In genomic region chr5:115657125-115657882, GRCh38 we compare ENCODE assay signal across 20 cellular contexts. TPM values are rescaled to one million over a fixed set of nuclear protein-coding genes. Genes with fewer than 3 reads are reported as not detected.
DNase-seq lines count a peak whose midpoint lies in the region; ATAC-seq, FAIRE-seq and TF ChIP-seq lines count a peak whose summit lies in the region.
"Had no signal": no experiment of that assay in that cellular context is flagged by ENCODE, and none has a peak within 500 bp of the region (broad histone marks: within the 10 kb centered on the region; RNA-seq: fewer than 3 reads in every experiment).

No MANE protein-coding gene starts in this region.

- H3K27me3 ChIP-seq in mammary epithelial cell (ENCODE audit: insufficient read depth, low read length) = no peaks in the 10 kb centered on the region
- no peaks in the 10 kb centered on the region; a peak in 1 of 5 replicates for H3K27me3 ChIP-seq in HepG2 (ENCODE audit: control insufficient read depth in 1 of 2, insufficient read depth in 2 of 2, low read length in 2 of 2)
- H3K27me3 ChIP-seq: BLaER1 had no signal

- H3K4me1 ChIP-seq in A549 (peaks cover 12% of the 10 kb centered on the region), mammary epithelial cell (ENCODE audit: insufficient read depth, low read length) (peaks cover 14% of the 10 kb centered on the region), HepG2 (ENCODE audit: insufficient read depth, low read length) (no peaks in the 10 kb centered on the region)
- H3K4me1 ChIP-seq: BLaER1 had no signal

- peak; percentile 7 for FAIRE-seq in A549 (lab: Jason Lieb, UNC)
- FAIRE-seq in RCC 7860 (lab: Jason Lieb, UNC) = no peak
- FAIRE-seq in HepG2 (lab: Jason Lieb, UNC) = no peak
- FAIRE-seq: D721Med, H1 had no signal

- no peaks in the 10 kb centered on the region for H3K4me1 Mint-ChIP-seq in stimulated activated naive B cell treated with anti-CD40 and anti-IgM and Interleukin-4, amounts not matched to agents 10 μg/mL and 1 μg/mL and 100 μg/mL, for 72 hours
- H3K4me1 Mint-ChIP-seq: CD8-positive, alpha-beta memory T cell had no signal

- no peak for TF ChIP-seq CTCF in A549 (IDR thresholded peaks at IDR 0.05)
- TF ChIP-seq CTCF in mammary epithelial cell (conservative IDR thresholded peaks at IDR 0.05 in 1 of 2, IDR thresholded peaks at IDR 0.05 in 1 of 2; ENCODE audit: extremely low read depth in 1 of 2, insufficient read depth in 1 of 2, low read depth in 1 of 2, low read length in 2 of 2) = no peak
- TF ChIP-seq CTCF in HepG2 (CRISPR knock-in tag; IDR thresholded peaks at IDR 0.05) = no peak

- BruUV-seq in mammary epithelial cell (replicated peaks; lab: Mats Ljungman, UMichigan) (no TSS peak), HepG2 (replicated peaks; lab: Mats Ljungman, UMichigan) (no TSS peak)

- peak overlapping the region in 1 of 2 experiments; percentile 30; a peak in 2 of 6 replicates for H3K27ac ChIP-seq in A549
- no peak overlapping the region for H3K27ac ChIP-seq in mammary epithelial cell (ENCODE audit: insufficient read depth, low read depth, low read length)
- H3K27ac ChIP-seq in HepG2 (ENCODE audit: extremely low read length, insufficient read depth, low read length) = no peak overlapping the region
- H3K27ac ChIP-seq: BLaER1, RWPE1 had no signal

- POLR2A ChIA-PET in A549 (lab: Yijun Ruan, JAX) (no interaction called here), HepG2 (lab: Yijun Ruan, JAX) (no interaction called here)

- H3K4me3 ChIP-seq in A549 (no peak overlapping the region), mammary epithelial cell (replicated peaks in 1 of 3; ENCODE audit: insufficient read depth in 1 of 3, low read depth in 2 of 3, low read length in 3 of 3) (no peak overlapping the region), HepG2 (replicated peaks in 1 of 3; ENCODE audit: insufficient read depth in 1 of 3, low read depth in 2 of 3, low read length in 3 of 3) (no peak overlapping the region)
- H3K4me3 ChIP-seq: BLaER1 had no signal

- WGBS in A549 (ENCODE audit: missing lambda C conversion rate) = 26% methylated on average over 2 of the region's 2 CpGs
- 80% methylated on average over 2 of the region's 2 CpGs for WGBS in mammary epithelial cell (ENCODE audit: low coverage, missing lambda C conversion rate)
- 50% methylated on average over 2 of the region's 2 CpGs for WGBS in HepG2 (ENCODE audit: low lambda C conversion rate)

- peaks cover 0 to 1% of the 10 kb centered on the region in 2 donors for H3K36me3 Mint-ChIP-seq in stimulated activated naive B cell treated with anti-CD40 and anti-IgM and Interleukin-4, amounts not matched to agents 10 μg/mL and 1 μg/mL and 100 μg/mL, for 72 hours
- H3K36me3 Mint-ChIP-seq: CD8-positive, alpha-beta memory T cell had no signal

- CTCF ChIA-PET in A549 (lab: Yijun Ruan, JAX) (interaction anchor here (0.7 kb wide), 1 partner anchor 8 kb away, joined by 3 read pairs; no protein-coding TSS in a partner anchor), mammary epithelial cell (lab: Charles Lee; ENCODE audit: low non-redundant PET) (no interaction called here), HepG2 (lab: Yijun Ruan, JAX; ENCODE audit: low intra/inter-chr PET ratio, low total read pairs) (no interaction called here)

- H3K79me2 ChIP-seq in mammary epithelial cell (ENCODE audit: insufficient read depth, low read length) (no peaks in the 10 kb centered on the region), HepG2 (ENCODE audit: insufficient read depth, low read length) (no peaks in the 10 kb centered on the region)

- in situ Hi-C loops in mammary epithelial cell (cut with MboI; ENCODE audit: low sequenced_read_pairs in 2 of 2) (no loop called here), HepG2 (cut with HindIII; ENCODE audit: extremely low pct_ligation_motif_present, low pct_unique_long_range_greater_than_20kb) (no loop called here)

- H3K9me3 ChIP-seq in A549 (no peaks in the 10 kb centered on the region), mammary epithelial cell (replicated peaks; ENCODE audit: insufficient read depth, low read length) (no peaks in the 10 kb centered on the region), HepG2 (ENCODE audit: low read length) (no peaks in the 10 kb centered on the region)
- H3K9me3 ChIP-seq: BLaER1 had no signal

- DNase-seq in A549 (ENCODE audit: low read depth in 1 of 2, low spot score in 1 of 2) (no peak), RCC 7860 (ENCODE audit: low spot score) (peak; percentile 13), mammary epithelial cell (peak; percentile 11), HepG2 (ENCODE audit: low spot score) (no peak), NCI-H2227 treated with DMSO at 0.1 percent for 48 hours (lab: John Stamatoyannopoulos, UW) (no peak), DMS53 treated with DMSO at 0.1 percent for 48 hours (lab: John Stamatoyannopoulos, UW; ENCODE audit: unreplicated experiment) (no peak), DMS153 (lab: John Stamatoyannopoulos, UW) (no peak)
- no peak for DNase-seq in stimulated activated naive B cell treated with anti-CD40 and anti-IgM and Interleukin-4, amounts not matched to agents 10 μg/mL and 1 μg/mL and 100 μg/mL, for 72 hours
- DNase-seq: 8988T; CD8-positive, alpha-beta memory T cell; GF-D8; NCI-H1417 treated with DMSO at 0.1 percent for 48 hours; NCI-H1930; NCI-H446; NCI-H69 had no signal

- peak overlapping the region; percentile 29 for H3K4me2 ChIP-seq in A549
- H3K4me2 ChIP-seq in mammary epithelial cell (ENCODE audit: insufficient read depth, low read depth, low read length) = peak overlapping the region; percentile 15
- H3K4me2 ChIP-seq in HepG2 (ENCODE audit: low read depth, low read length) = no peak overlapping the region
- H3K4me2 ChIP-seq: BLaER1 had no signal

- H3K27me3 Mint-ChIP-seq in stimulated activated naive B cell treated with anti-CD40 and anti-IgM and Interleukin-4, amounts not matched to agents 10 μg/mL and 1 μg/mL and 100 μg/mL, for 72 hours = peaks cover 19 to 32% of the 10 kb centered on the region in 2 donors

- H3K9ac ChIP-seq in mammary epithelial cell (ENCODE audit: insufficient read depth, low read length) (no peak overlapping the region), HepG2 (ENCODE audit: insufficient read depth, low read depth, low read length) (no peak overlapping the region)
- H3K9ac ChIP-seq: BLaER1 had no signal

- intact Hi-C loops in mammary epithelial cell (cut with micrococcal nuclease) (no loop called here), HepG2 (cut with micrococcal nuclease; ENCODE audit: unreplicated experiment) (no loop called here)

- peaks cover 2 to 8% of the 10 kb centered on the region in 2 donors for H3K9me3 Mint-ChIP-seq in stimulated activated naive B cell treated with anti-CD40 and anti-IgM and Interleukin-4, amounts not matched to agents 10 μg/mL and 1 μg/mL and 100 μg/mL, for 72 hours

- dilution Hi-C loops in mammary epithelial cell (cut with HindIII; ENCODE audit: low sequenced_read_pairs) = no loop called here

- no peak for TF ChIP-seq EP300 in A549 (IDR thresholded peaks at IDR 0.05)
- TF ChIP-seq EP300 in HepG2 (IDR thresholded peaks at IDR 0.05; ENCODE audit: low read depth in 2 of 2, low read length in 2 of 2) = no peak
- TF ChIP-seq EP300 in HepG2 (CRISPR knock-in tag; IDR thresholded peaks at IDR 0.05; ENCODE audit: borderline replicate concordance) = no peak

- no peaks in the 10 kb centered on the region for H3K36me3 ChIP-seq in mammary epithelial cell (ENCODE audit: insufficient read depth, low read length)
- H3K36me3 ChIP-seq in HepG2 (replicated peaks in 1 of 2; ENCODE audit: control insufficient read depth in 1 of 2, insufficient read depth in 2 of 2, low read length in 2 of 2) = no peaks in the 10 kb centered on the region
- H3K36me3 ChIP-seq: BLaER1 had no signal

- H2AFZ ChIP-seq in mammary epithelial cell (ENCODE audit: low read depth, low read length) (no peak overlapping the region), HepG2 (ENCODE audit: low read length) (no peak overlapping the region)

- no peaks in the 10 kb centered on the region for H4K20me1 ChIP-seq in mammary epithelial cell (ENCODE audit: insufficient read depth, low read length)
- H4K20me1 ChIP-seq in HepG2 (ENCODE audit: insufficient read depth, low read length) = no peaks in the 10 kb centered on the region
- H4K20me1 ChIP-seq: BLaER1 had no signal

- no peak for TF ChIP-seq RAD21 in A549 (conservative IDR thresholded peaks at IDR 0.05 in 1 of 2, IDR thresholded peaks at IDR 0.05 in 1 of 2)
- TF ChIP-seq RAD21 in HepG2 (CRISPR knock-in tag; IDR thresholded peaks at IDR 0.05) = no peak

- H3K4me3 Mint-ChIP-seq in stimulated activated naive B cell treated with anti-CD40 and anti-IgM and Interleukin-4, amounts not matched to agents 10 μg/mL and 1 μg/mL and 100 μg/mL, for 72 hours = no peak overlapping the region
- H3K4me3 Mint-ChIP-seq: CD8-positive, alpha-beta memory T cell had no signal

- H3K27ac Mint-ChIP-seq in stimulated activated naive B cell treated with anti-CD40 and anti-IgM and Interleukin-4, amounts not matched to agents 10 μg/mL and 1 μg/mL and 100 μg/mL, for 72 hours = no peak overlapping the region
- H3K27ac Mint-ChIP-seq: CD8-positive, alpha-beta memory T cell had no signal

- ATAC-seq in A549 (peak in 1 of 2 experiments; percentile 34; a peak in 2 of 6 replicates), HepG2 (no peak)
- no peak for ATAC-seq in stimulated activated naive B cell treated with anti-CD40 and anti-IgM and Interleukin-4, amounts not matched to agents 10 μg/mL and 1 μg/mL and 100 μg/mL, for 72 hours (replicated peaks)

- TF ChIP-seq POLR2A in A549 (IDR thresholded peaks at IDR 0.05; ENCODE audit: low read length) = no peak
- TF ChIP-seq POLR2A in HepG2 (IDR thresholded peaks at IDR 0.05; ENCODE audit: insufficient read depth in 1 of 2, low read depth in 2 of 2, low read length in 2 of 2) = no peak

RNA-seq across cellular contexts. Expression of gene TMED7, which starts 31.5 kb away (rescaled TPM):
- 76.1 and 99.1 TPM in 2 replicates for polyA plus RNA-seq in A549 (2011; rRNA removed)
- polyA plus RNA-seq in A549 (2012; cell fraction: cytosol; rRNA removed) = 57.2 and 83.5 TPM in 2 replicates
- polyA plus RNA-seq in A549 (2012; cell fraction: nucleus; rRNA removed) = 48.1 and 102 TPM in 2 replicates
- polyA plus RNA-seq in A549 (2017; fragmentation: RNase III; extraction: RNeasy Plus Mini Kit Qiagen cat#74134 plus additional on column Dnase treatment) = 50.4 to 66.3 TPM (median 60.6 TPM) in 3 replicates
- polyA minus RNA-seq in A549 (2011; rRNA and poly(A)+ RNA removed) = 34.0 and 36.7 TPM in 2 replicates
- 100 to 1,000 TPM in 1 of 2 donors, 10 to 100 TPM in 1; 95.6 to 132 TPM for total RNA-seq in mammary epithelial cell
- 43.6 TPM for polyA plus RNA-seq in mammary epithelial cell
- 51.4 TPM for polyA minus RNA-seq in mammary epithelial cell
- total RNA-seq in HepG2 (2016; rRNA removed; fragmentation: Illumina TruSeq; extraction: Trizol) = 89.1 and 113 TPM in 2 replicates
- 4.8 and 4.9 TPM in 2 replicates for total RNA-seq in HepG2 (2016; cell fraction: cytosol; rRNA removed; fragmentation: Illumina TruSeq; extraction: Trizol; ENCODE audit: low read depth)
- total RNA-seq in HepG2 (2016; cell fraction: insoluble cytoplasmic fraction; rRNA removed; fragmentation: Illumina TruSeq; extraction: Trizol) = 96.0 and 111 TPM in 2 replicates
- total RNA-seq in HepG2 (2016; cell fraction: membrane; rRNA removed; fragmentation: Illumina TruSeq; extraction: Trizol) = 28.4 and 32.7 TPM in 2 replicates
- 80.6 and 105 TPM in 2 replicates for total RNA-seq in HepG2 (2016; cell fraction: nucleus; rRNA removed; fragmentation: Illumina TruSeq; extraction: Trizol)
- 44.2 and 58.0 TPM in 2 replicates for polyA plus RNA-seq in HepG2 (2011; rRNA removed)
- 43.3 and 94.7 TPM in 2 replicates for polyA plus RNA-seq in HepG2 (2011; cell fraction: cytosol; rRNA removed)
- 46.8 and 49.8 TPM in 2 replicates for polyA plus RNA-seq in HepG2 (2011; cell fraction: nucleus; rRNA removed)
- 44.2 and 56.3 TPM in 2 replicates for polyA plus RNA-seq in HepG2 (2012)
- 4.5 and 5.0 TPM in 2 replicates for polyA plus RNA-seq in HepG2 (2016; cell fraction: cytosol; fragmentation: Illumina TruSeq; extraction: Trizol; ENCODE audit: low read depth)
- polyA plus RNA-seq in HepG2 (2016; cell fraction: insoluble cytoplasmic fraction; fragmentation: Illumina TruSeq; extraction: Trizol; ENCODE audit: low read depth) = 56.3 and 65.7 TPM in 2 replicates
- polyA plus RNA-seq in HepG2 (2016; cell fraction: membrane; fragmentation: Illumina TruSeq; extraction: Trizol; ENCODE audit: low read depth) = 15.3 and 15.7 TPM in 2 replicates
- 90.3 and 92.2 TPM in 2 replicates for polyA plus RNA-seq in HepG2 (2016; cell fraction: nucleus; fragmentation: Illumina TruSeq; extraction: Trizol; ENCODE audit: insufficient read depth, low read depth)
- polyA minus RNA-seq in HepG2 (2011; rRNA and poly(A)+ RNA removed; ENCODE audit: low replicate concordance) = 23.1 and 171 TPM in 2 replicates
- polyA minus RNA-seq in HepG2 (2011; cell fraction: cytosol; rRNA and poly(A)+ RNA removed) = 97.3 and 115 TPM in 2 replicates
- 56.7 and 68.0 TPM in 2 replicates for polyA minus RNA-seq in HepG2 (2011; cell fraction: nucleus; rRNA and poly(A)+ RNA removed)

RNA-seq across cellular contexts. Expression of gene TICAM2, which starts 55.0 kb away (rescaled TPM):
- polyA plus RNA-seq in A549 (2011; rRNA removed) (0.07 and 0.34 TPM in 2 replicates), A549 (2017; fragmentation: RNase III; extraction: RNeasy Plus Mini Kit Qiagen cat#74134 plus additional on column Dnase treatment) (0.37 to 0.77 TPM (median 0.49 TPM) in 3 replicates), mammary epithelial cell (0.23 TPM), HepG2 (2011; rRNA removed) (not detected in 2 replicates)
- polyA plus RNA-seq in A549 (2012; cell fraction: cytosol; rRNA removed) = 0.03 and 0.08 TPM in 2 replicates
- 0.06 TPM in 1 of 2 replicates, not detected in the other for polyA plus RNA-seq in A549 (2012; cell fraction: nucleus; rRNA removed)
- not detected in 2 replicates for polyA minus RNA-seq in A549 (2011; rRNA and poly(A)+ RNA removed)
- total RNA-seq in mammary epithelial cell (under 1 TPM; 0.83 to 0.96 TPM), HepG2 (2016; rRNA removed; fragmentation: Illumina TruSeq; extraction: Trizol) (0.04 TPM in 1 of 2 replicates, not detected in the other)
- polyA minus RNA-seq in mammary epithelial cell = not detected
- not detected in 2 replicates for total RNA-seq in HepG2 (2016; cell fraction: cytosol; rRNA removed; fragmentation: Illumina TruSeq; extraction: Trizol; ENCODE audit: low read depth)
- 0.06 TPM in 1 of 2 replicates, not detected in the other for total RNA-seq in HepG2 (2016; cell fraction: insoluble cytoplasmic fraction; rRNA removed; fragmentation: Illumina TruSeq; extraction: Trizol)
- 0.06 TPM in 1 of 2 replicates, not detected in the other for total RNA-seq in HepG2 (2016; cell fraction: membrane; rRNA removed; fragmentation: Illumina TruSeq; extraction: Trizol)
- not detected in 2 replicates for total RNA-seq in HepG2 (2016; cell fraction: nucleus; rRNA removed; fragmentation: Illumina TruSeq; extraction: Trizol)
- polyA plus RNA-seq in HepG2 (2011; cell fraction: cytosol; rRNA removed) = not detected in 2 replicates
- polyA plus RNA-seq in HepG2 (2011; cell fraction: nucleus; rRNA removed) = 0.09 and 0.13 TPM in 2 replicates
- polyA plus RNA-seq in HepG2 (2012) = not detected in 2 replicates
- not detected in 2 replicates for polyA plus RNA-seq in HepG2 (2016; cell fraction: cytosol; fragmentation: Illumina TruSeq; extraction: Trizol; ENCODE audit: low read depth)
- not detected in 2 replicates for polyA plus RNA-seq in HepG2 (2016; cell fraction: insoluble cytoplasmic fraction; fragmentation: Illumina TruSeq; extraction: Trizol; ENCODE audit: low read depth)
- not detected in 2 replicates for polyA plus RNA-seq in HepG2 (2016; cell fraction: membrane; fragmentation: Illumina TruSeq; extraction: Trizol; ENCODE audit: low read depth)
- polyA plus RNA-seq in HepG2 (2016; cell fraction: nucleus; fragmentation: Illumina TruSeq; extraction: Trizol; ENCODE audit: insufficient read depth, low read depth) = not detected in 2 replicates
- polyA minus RNA-seq in HepG2 (2011; rRNA and poly(A)+ RNA removed; ENCODE audit: low replicate concordance) = 0.12 TPM in 1 of 2 replicates, not detected in the other
- not detected in 2 replicates for polyA minus RNA-seq in HepG2 (2011; cell fraction: cytosol; rRNA and poly(A)+ RNA removed)
- polyA minus RNA-seq in HepG2 (2011; cell fraction: nucleus; rRNA and poly(A)+ RNA removed) = 0.26 and 0.99 TPM in 2 replicates
- total RNA-seq: H1, HT-29 had no signal

Comparison
In these comparisons a context has a peak if more than half of its experiments do, and no peak if none do; other contexts are left out.
1. DNase-seq: peak in RCC 7860 (single experiment) and mammary epithelial cell (single experiment); none in A549 (0 of 2), HepG2 (single experiment), NCI-H2227 treated with DMSO at 0.1 percent for 48 hours (single experiment), stimulated activated naive B cell treated with anti-CD40 and anti-IgM and Interleukin-4, amounts not matched to agents 10 μg/mL and 1 μg/mL and 100 μg/mL, for 72 hours (single experiment), DMS53 treated with DMSO at 0.1 percent for 48 hours (single experiment) and DMS153 (single experiment).